In the genomic region with DNA sequence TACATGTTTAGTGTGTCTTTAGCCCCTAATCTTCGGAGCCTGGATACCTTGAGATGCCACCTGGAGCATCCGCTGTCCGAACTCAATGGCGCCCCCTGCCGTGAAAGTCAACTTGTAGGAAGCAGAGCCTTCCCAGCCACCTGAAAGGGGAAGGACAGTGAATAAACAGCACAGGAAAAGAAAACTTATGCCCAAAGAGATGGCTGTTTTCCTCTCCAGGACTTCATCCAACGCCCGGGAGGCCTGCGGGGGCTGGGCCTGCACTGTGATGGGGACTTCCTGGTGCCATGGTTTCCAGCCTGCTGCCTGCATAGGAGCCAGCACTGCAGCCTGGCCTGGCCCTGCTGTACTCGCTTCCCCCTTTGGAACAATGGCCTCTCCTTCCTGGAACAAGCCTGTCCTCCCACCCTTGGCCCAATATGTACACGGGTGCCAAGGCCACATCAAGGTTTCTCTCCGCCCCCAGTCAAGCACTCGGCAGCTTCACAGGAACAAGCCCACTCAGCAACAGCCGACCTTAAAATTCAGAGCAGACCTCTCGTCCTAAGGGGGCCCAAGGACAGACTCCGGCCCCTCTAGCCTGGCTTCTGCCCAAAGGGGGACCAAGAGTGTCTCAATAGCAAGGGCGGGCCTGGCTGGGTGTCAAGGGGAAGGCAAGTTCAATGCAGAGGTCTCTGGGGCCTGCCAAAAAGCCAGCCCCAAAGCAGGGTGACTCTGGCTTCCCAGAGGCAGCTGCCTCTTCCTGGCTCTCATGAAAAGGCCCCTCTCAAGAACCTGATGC, we compare ENCODE assay signal across 1 cellular context.
TF ChIP-seq lines count a peak whose summit lies in the region.

No MANE protein-coding gene starts in this region.

TF ChIP-seq in GM23338, 12 proteins besides CTCF, POLR2A, EP300 and RAD21 (continued from another document):
- TF ChIP-seq, protein P1, sequence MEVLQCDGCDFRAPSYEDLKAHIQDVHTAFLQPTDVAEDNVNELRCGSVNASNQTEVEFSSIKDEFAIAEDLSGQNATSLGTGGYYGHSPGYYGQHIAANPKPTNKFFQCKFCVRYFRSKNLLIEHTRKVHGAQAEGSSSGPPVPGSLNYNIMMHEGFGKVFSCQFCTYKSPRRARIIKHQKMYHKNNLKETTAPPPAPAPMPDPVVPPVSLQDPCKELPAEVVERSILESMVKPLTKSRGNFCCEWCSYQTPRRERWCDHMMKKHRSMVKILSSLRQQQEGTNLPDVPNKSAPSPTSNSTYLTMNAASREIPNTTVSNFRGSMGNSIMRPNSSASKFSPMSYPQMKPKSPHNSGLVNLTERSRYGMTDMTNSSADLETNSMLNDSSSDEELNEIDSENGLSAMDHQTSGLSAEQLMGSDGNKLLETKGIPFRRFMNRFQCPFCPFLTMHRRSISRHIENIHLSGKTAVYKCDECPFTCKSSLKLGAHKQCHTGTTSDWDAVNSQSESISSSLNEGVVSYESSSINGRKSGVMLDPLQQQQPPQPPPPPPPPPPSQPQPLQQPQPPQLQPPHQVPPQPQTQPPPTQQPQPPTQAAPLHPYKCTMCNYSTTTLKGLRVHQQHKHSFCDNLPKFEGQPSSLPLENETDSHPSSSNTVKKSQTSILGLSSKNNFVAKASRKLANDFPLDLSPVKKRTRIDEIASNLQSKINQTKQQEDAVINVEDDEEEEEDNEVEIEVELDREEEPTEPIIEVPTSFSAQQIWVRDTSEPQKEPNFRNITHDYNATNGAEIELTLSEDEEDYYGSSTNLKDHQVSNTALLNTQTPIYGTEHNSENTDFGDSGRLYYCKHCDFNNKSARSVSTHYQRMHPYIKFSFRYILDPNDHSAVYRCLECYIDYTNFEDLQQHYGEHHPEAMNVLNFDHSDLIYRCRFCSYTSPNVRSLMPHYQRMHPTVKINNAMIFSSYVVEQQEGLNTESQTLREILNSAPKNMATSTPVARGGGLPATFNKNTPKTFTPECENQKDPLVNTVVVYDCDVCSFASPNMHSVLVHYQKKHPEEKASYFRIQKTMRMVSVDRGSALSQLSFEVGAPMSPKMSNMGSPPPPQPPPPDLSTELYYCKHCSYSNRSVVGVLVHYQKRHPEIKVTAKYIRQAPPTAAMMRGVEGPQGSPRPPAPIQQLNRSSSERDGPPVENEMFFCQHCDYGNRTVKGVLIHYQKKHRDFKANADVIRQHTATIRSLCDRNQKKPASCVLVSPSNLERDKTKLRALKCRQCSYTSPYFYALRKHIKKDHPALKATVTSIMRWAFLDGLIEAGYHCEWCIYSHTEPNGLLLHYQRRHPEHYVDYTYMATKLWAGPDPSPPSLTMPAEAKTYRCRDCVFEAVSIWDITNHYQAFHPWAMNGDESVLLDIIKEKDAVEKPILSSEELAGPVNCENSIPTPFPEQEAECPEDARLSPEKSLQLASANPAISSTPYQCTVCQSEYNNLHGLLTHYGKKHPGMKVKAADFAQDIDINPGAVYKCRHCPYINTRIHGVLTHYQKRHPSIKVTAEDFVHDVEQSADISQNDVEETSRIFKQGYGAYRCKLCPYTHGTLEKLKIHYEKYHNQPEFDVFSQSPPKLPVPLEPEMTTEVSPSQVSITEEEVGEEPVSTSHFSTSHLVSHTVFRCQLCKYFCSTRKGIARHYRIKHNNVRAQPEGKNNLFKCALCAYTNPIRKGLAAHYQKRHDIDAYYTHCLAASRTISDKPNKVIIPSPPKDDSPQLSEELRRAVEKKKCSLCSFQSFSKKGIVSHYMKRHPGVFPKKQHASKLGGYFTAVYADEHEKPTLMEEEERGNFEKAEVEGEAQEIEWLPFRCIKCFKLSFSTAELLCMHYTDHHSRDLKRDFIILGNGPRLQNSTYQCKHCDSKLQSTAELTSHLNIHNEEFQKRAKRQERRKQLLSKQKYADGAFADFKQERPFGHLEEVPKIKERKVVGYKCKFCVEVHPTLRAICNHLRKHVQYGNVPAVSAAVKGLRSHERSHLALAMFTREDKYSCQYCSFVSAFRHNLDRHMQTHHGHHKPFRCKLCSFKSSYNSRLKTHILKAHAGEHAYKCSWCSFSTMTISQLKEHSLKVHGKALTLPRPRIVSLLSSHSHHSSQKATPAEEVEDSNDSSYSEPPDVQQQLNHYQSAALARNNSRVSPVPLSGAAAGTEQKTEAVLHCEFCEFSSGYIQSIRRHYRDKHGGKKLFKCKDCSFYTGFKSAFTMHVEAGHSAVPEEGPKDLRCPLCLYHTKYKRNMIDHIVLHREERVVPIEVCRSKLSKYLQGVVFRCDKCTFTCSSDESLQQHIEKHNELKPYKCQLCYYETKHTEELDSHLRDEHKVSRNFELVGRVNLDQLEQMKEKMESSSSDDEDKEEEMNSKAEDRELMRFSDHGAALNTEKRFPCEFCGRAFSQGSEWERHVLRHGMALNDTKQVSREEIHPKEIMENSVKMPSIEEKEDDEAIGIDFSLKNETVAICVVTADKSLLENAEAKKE (CRISPR knock-in tag; IDR thresholded peaks at IDR 0.05): no peak
- TF ChIP-seq EZH2 (IDR thresholded peaks at IDR 0.05; ENCODE audit: low read depth, unreplicated experiment) (no peak), ZNF331 (CRISPR knock-in tag; IDR thresholded peaks at IDR 0.05; ENCODE audit: low read depth) (no peak), EZH2phosphoT487 (IDR thresholded peaks at IDR 0.05; ENCODE audit: unreplicated experiment) (no peak), STAT1 (IDR thresholded peaks at IDR 0.05; ENCODE audit: unreplicated experiment) (no peak), CREB1 (CRISPR knock-in tag; IDR thresholded peaks at IDR 0.05; ENCODE audit: low read depth) (no peak)
- TF ChIP-seq, protein P2, sequence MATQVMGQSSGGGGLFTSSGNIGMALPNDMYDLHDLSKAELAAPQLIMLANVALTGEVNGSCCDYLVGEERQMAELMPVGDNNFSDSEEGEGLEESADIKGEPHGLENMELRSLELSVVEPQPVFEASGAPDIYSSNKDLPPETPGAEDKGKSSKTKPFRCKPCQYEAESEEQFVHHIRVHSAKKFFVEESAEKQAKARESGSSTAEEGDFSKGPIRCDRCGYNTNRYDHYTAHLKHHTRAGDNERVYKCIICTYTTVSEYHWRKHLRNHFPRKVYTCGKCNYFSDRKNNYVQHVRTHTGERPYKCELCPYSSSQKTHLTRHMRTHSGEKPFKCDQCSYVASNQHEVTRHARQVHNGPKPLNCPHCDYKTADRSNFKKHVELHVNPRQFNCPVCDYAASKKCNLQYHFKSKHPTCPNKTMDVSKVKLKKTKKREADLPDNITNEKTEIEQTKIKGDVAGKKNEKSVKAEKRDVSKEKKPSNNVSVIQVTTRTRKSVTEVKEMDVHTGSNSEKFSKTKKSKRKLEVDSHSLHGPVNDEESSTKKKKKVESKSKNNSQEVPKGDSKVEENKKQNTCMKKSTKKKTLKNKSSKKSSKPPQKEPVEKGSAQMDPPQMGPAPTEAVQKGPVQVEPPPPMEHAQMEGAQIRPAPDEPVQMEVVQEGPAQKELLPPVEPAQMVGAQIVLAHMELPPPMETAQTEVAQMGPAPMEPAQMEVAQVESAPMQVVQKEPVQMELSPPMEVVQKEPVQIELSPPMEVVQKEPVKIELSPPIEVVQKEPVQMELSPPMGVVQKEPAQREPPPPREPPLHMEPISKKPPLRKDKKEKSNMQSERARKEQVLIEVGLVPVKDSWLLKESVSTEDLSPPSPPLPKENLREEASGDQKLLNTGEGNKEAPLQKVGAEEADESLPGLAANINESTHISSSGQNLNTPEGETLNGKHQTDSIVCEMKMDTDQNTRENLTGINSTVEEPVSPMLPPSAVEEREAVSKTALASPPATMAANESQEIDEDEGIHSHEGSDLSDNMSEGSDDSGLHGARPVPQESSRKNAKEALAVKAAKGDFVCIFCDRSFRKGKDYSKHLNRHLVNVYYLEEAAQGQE (IDR thresholded peaks at IDR 0.05; ENCODE audit: unreplicated experiment): no peak
- TF ChIP-seq, protein P3, sequence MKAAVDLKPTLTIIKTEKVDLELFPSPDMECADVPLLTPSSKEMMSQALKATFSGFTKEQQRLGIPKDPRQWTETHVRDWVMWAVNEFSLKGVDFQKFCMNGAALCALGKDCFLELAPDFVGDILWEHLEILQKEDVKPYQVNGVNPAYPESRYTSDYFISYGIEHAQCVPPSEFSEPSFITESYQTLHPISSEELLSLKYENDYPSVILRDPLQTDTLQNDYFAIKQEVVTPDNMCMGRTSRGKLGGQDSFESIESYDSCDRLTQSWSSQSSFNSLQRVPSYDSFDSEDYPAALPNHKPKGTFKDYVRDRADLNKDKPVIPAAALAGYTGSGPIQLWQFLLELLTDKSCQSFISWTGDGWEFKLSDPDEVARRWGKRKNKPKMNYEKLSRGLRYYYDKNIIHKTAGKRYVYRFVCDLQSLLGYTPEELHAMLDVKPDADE (IDR thresholded peaks at IDR 0.05): no peak
